Comparison of ENCODE assay signal across 28 cellular contexts in the genomic region with DNA sequence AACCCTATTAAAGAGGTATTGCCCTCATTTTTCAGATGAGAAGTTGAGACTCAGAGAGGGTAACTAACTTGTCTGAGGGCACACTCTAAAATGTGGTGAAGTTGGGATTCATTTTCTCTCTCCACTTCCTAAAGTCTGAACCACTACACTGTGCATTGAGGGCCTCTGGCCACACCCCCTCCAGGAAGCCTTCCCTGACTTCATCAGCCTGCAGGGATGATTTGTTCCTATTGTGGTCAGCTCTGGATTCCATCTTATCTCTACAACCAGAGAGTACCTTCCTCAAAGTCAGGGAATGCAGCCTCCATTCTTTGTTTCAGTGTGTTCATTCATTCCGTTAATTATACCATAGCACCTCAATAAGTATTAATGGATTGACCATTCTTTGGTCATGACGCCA.
"Had no signal": no experiment of that assay in that cellular context is flagged by ENCODE, and none has a peak within 500 bp of the region (broad histone marks: within the 10 kb centered on the region; RNA-seq: fewer than 3 reads in every experiment).

No MANE protein-coding gene starts in this region.

- H3K4me3 Mint-ChIP-seq: activated CD8-positive, alpha-beta T cell treated with anti-CD3 and anti-CD28 coated beads for 36 hours; activated naive CD4-positive, alpha-beta T cell treated with anti-CD3 and anti-CD28 coated beads, Interleukin-2, amount 50 U/mL, for 24 hours; activated naive CD8-positive, alpha-beta T cell treated with anti-CD3 and anti-CD28 coated beads, Interleukin-2, amount 10 ng/mL, durations not matched to agents 7 days and 5 days; activated T-cell treated with anti-CD3 and anti-CD28 coated beads, Interleukin-2, amount 50 U/mL, for 72 hours; activated T-helper 17 cell treated with anti-CD3 and anti-CD28 coated beads, Interleukin-2, amount 50 U/mL, for 72 hours; brain had no signal

- H3K36me3 Mint-ChIP-seq: activated naive CD4-positive, alpha-beta T cell treated with anti-CD3 and anti-CD28 coated beads, Interleukin-2, amount 50 U/mL, for 24 hours; activated naive CD8-positive, alpha-beta T cell treated with anti-CD3 and anti-CD28 coated beads, Interleukin-2, amount 10 ng/mL, durations not matched to agents 7 days and 5 days; brain had no signal

- H3K9me3 ChIP-seq: SJCRH30 had no signal

- H3K4me3 ChIP-seq: SJCRH30, SK-N-MC had no signal

- H3K27ac Mint-ChIP-seq: activated CD8-positive, alpha-beta T cell treated with anti-CD3 and anti-CD28 coated beads for 36 hours; activated naive CD4-positive, alpha-beta T cell treated with anti-CD3 and anti-CD28 coated beads, Interleukin-2, amount 50 U/mL, for 24 hours; activated naive CD8-positive, alpha-beta T cell treated with anti-CD3 and anti-CD28 coated beads, Interleukin-2, amount 10 ng/mL, durations not matched to agents 7 days and 5 days; activated T-cell treated with anti-CD3 and anti-CD28 coated beads, Interleukin-2, amount 50 U/mL, for 72 hours; activated T-helper 17 cell treated with anti-CD3 and anti-CD28 coated beads, Interleukin-2, amount 50 U/mL, for 72 hours had no signal

- H3K36me3 ChIP-seq: SJCRH30, WERI-Rb-1 had no signal

- H3K4me1 Mint-ChIP-seq: activated naive CD4-positive, alpha-beta T cell treated with anti-CD3 and anti-CD28 coated beads, Interleukin-2, amount 50 U/mL, for 24 hours; activated naive CD8-positive, alpha-beta T cell treated with anti-CD3 and anti-CD28 coated beads, Interleukin-2, amount 10 ng/mL, durations not matched to agents 7 days and 5 days; activated T-helper 17 cell treated with anti-CD3 and anti-CD28 coated beads, Interleukin-2, amount 50 U/mL, for 72 hours had no signal

- H3K4me1 ChIP-seq: SJCRH30 had no signal

- DNase-seq: activated CD4-positive, alpha-beta T cell treated with anti-CD3 and anti-CD28 coated beads for 1 hour; activated CD4-positive, alpha-beta T cell treated with anti-CD3 and anti-CD28 coated beads for 48 hours; activated CD4-positive, CD25-positive, alpha-beta regulatory T cell; activated CD8-positive, alpha-beta T cell treated with anti-CD3 and anti-CD28 coated beads for 36 hours; activated gamma-delta T cell; activated naive CD4-positive, alpha-beta T cell treated with Interleukin-2 at 50 U/mL for 16 hours; activated naive CD8-positive, alpha-beta T cell treated with anti-CD3 and anti-CD28 coated beads, Interleukin-2, amount 10 ng/mL, durations not matched to agents 7 days and 5 days; activated T-cell treated with anti-CD3 and anti-CD28 coated beads, Interleukin-2, amount 50 U/mL, for 1 hour; activated T-cell treated with anti-CD3 and anti-CD28 coated beads, Interleukin-2, amount 50 U/mL, for 72 hours; caudate nucleus; cerebellar nuclear complex; Karpas-422; NCI-H1105; NCI-H1417 treated with DMSO at 0.1 percent for 48 hours; NCI-H1930; NCI-H2081 treated with DMSO at 0.1 percent for 48 hours; NCI-H345; NCI-H524 treated with DMSO at 0.1 percent for 48 hours; SHP77; SJCRH30; T1000; WERI-Rb-1 had no signal

- H3K9me3 Mint-ChIP-seq: activated CD8-positive, alpha-beta T cell treated with anti-CD3 and anti-CD28 coated beads for 36 hours; activated naive CD4-positive, alpha-beta T cell treated with anti-CD3 and anti-CD28 coated beads, Interleukin-2, amount 50 U/mL, for 24 hours; activated naive CD8-positive, alpha-beta T cell treated with anti-CD3 and anti-CD28 coated beads, Interleukin-2, amount 10 ng/mL, durations not matched to agents 7 days and 5 days had no signal

- FAIRE-seq: bronchial epithelial cell had no signal

- H3K27ac ChIP-seq: SJCRH30, SK-N-MC, WERI-Rb-1 had no signal

- ATAC-seq: activated CD8-positive, alpha-beta T cell treated with anti-CD3 and anti-CD28 coated beads for 36 hours; activated T-cell treated with anti-CD3 and anti-CD28 coated beads, Interleukin-2, amount 50 U/mL, for 72 hours; activated T-helper 17 cell treated with anti-CD3 and anti-CD28 coated beads, Interleukin-2, amount 50 U/mL, for 72 hours; Panc1 had no signal
